ENCODE assay signal across 28 cellular contexts in genomic region chr5:111262153-111262552, GRCh38.
"Had no signal": no experiment of that assay in that cellular context is flagged by ENCODE, and none has a peak within 500 bp of the region (broad histone marks: within the 10 kb centered on the region; RNA-seq: fewer than 3 reads in every experiment).

No MANE protein-coding gene starts in this region.

- H3K4me3 Mint-ChIP-seq: activated B cell treated with CpG ODN at 0.5 μM for 24 hours; activated CD4-positive, alpha-beta memory T cell treated with anti-CD3 and anti-CD28 coated beads, Interleukin-2, amount 10 ng/mL, durations not matched to agents 7 days and 5 days; activated naive CD4-positive, alpha-beta T cell treated with anti-CD3 and anti-CD28 coated beads for 36 hours; activated T-cell treated with anti-CD3 and anti-CD28 coated beads, Interleukin-2, amount 50 U/mL, for 24 hours; IgD-negative memory B cell had no signal

- H3K27me3 Mint-ChIP-seq: activated B cell treated with CpG ODN at 0.5 μM for 24 hours; activated CD4-positive, alpha-beta memory T cell treated with anti-CD3 and anti-CD28 coated beads, Interleukin-2, amount 10 ng/mL, durations not matched to agents 7 days and 5 days; activated T-cell treated with anti-CD3 and anti-CD28 coated beads, Interleukin-2, amount 50 U/mL, for 24 hours; IgD-negative memory B cell had no signal

- H3K36me3 ChIP-seq: ascending aorta, Peyer's patch, SJSA1 had no signal

- H3K9me3 ChIP-seq: ascending aorta, body of pancreas, Peyer's patch, SJSA1 had no signal

- H3K27ac Mint-ChIP-seq: activated B cell treated with CpG ODN at 0.5 μM for 24 hours; activated CD4-positive, alpha-beta memory T cell treated with anti-CD3 and anti-CD28 coated beads, Interleukin-2, amount 10 ng/mL, durations not matched to agents 7 days and 5 days; IgD-negative memory B cell had no signal

- DNase-seq: activated B cell treated with CpG ODN at 0.5 μM for 24 hours; activated CD4-positive, alpha-beta memory T cell treated with anti-CD3 and anti-CD28 coated beads, Interleukin-2, amount 10 ng/mL, durations not matched to agents 7 days and 5 days; activated CD4-positive, alpha-beta T cell treated with anti-CD3 and anti-CD28 coated beads for 1 hour; activated CD4-positive, alpha-beta T cell treated with anti-CD3 and anti-CD28 coated beads, Interleukin-2, amount 50 U/mL, for 1 hour; activated effector memory CD4-positive, alpha-beta T cell treated with anti-CD3 and anti-CD28 coated beads, Interleukin-2, amount 50 U/mL, for 16 hours; activated T-cell treated with anti-CD3 and anti-CD28 coated beads, Interleukin-2, amount 50 U/mL, for 24 hours; amniotic stem cell; body of pancreas; central memory CD4-positive, alpha-beta T cell; KG1; NCI-H1048; NCI-H146; NCI-H187 treated with DMSO at 0.1 percent for 48 hours; NCI-H2081 treated with DMSO at 0.1 percent for 48 hours; NCI-H2171; NCI-H226; NCI-H526; NCI-H82; NK-92 treated with Interleukin-12 subunit alpha and Interleukin-12 subunit beta, amount 100 ng/mL, for 24 hours; Peyer's patch; Right ventricle myocardium superior; SW 1271 had no signal

- H3K4me3 ChIP-seq: ascending aorta, body of pancreas, Peyer's patch, SJSA1 had no signal

- ATAC-seq: body of pancreas, SK-N-SH treated with all-trans-retinoic acid at 6 μM for 48 hours had no signal

- H3K4me1 ChIP-seq: ascending aorta, body of pancreas, Peyer's patch, SJSA1 had no signal

- H3K27me3 ChIP-seq: ascending aorta, body of pancreas, Peyer's patch, SJSA1 had no signal

- H3K27ac ChIP-seq: ascending aorta, body of pancreas, Peyer's patch, RWPE1, SJSA1 had no signal

- H3K4me1 Mint-ChIP-seq: activated B cell treated with CpG ODN at 0.5 μM for 24 hours, IgD-negative memory B cell had no signal

- H3K36me3 Mint-ChIP-seq: IgD-negative memory B cell had no signal
